In the genomic region with DNA sequence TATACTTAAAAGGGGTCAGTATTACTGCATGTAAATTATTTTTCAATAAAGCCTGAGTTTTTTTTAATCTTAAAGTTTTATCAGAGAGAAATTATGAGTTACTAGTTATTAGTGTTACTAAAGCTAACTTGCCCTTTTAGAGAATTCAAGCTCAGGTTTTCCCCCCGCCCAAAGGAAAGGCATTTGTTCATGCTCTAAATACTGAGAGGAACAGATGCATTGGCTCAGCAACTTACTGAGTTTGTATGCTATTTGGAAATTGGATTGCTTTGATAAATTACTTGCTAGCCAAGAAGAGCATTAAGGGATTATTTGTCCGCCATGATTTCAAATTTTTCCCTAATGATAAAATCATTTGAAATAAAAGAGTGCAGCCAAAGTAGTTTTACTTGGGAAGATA, we compare ENCODE assay signal across 19 cellular contexts.
DNase-seq lines count a peak whose midpoint lies in the region; ATAC-seq lines count a peak whose summit lies in the region.
"Had no signal": no experiment of that assay in that cellular context is flagged by ENCODE, and none has a peak within 500 bp of the region (broad histone marks: within the 10 kb centered on the region; RNA-seq: fewer than 3 reads in every experiment).

No MANE protein-coding gene starts in this region.

- in situ Hi-C loops in G401 (cut with HindIII; ENCODE audit: low sequenced_read_pairs) (no loop called here), KBM-7 (cut with MboI; ENCODE audit: low pct_unique_long_range_greater_than_20kb, low sequenced_read_pairs) (no loop called here)

- ATAC-seq in HG03439 (IDR thresholded peaks at IDR 0.05; ENCODE audit: unreplicated experiment), result no peak
- ATAC-seq: HCT116, HepG2 had no signal

- peak; percentile 78 for DNase-seq in G401 (ENCODE audit: low spot score)
- DNase-seq in NCI-H82 (lab: John Stamatoyannopoulos, UW), result peak; percentile 96
- peak; percentile 52 for DNase-seq in cerebellum (ENCODE audit: low spot score)
- DNase-seq in KBM-7, result no peak
- no peak for DNase-seq in NCI-H1105 (lab: John Stamatoyannopoulos, UW)
- no peak for DNase-seq in kidney tubule cell (ENCODE audit: low spot score)
- DNase-seq: ACHN; BE2C; CD4-positive, CD25-positive, alpha-beta regulatory T cell; CD8-positive, alpha-beta memory T cell; COR-L47; DMS153; DMS79; GF-D8; GOT3; H7 had no signal

Comparison
In these comparisons a context has a peak if more than half of its experiments do, and no peak if none do; other contexts are left out.
1. DNase-seq: peak in G401 (single experiment), NCI-H82 (single experiment) and cerebellum (single experiment); none in KBM-7 (single experiment), NCI-H1105 (single experiment) and kidney tubule cell (single experiment).